Comparison of ENCODE assay signal across 27 cellular contexts in the genomic region with DNA sequence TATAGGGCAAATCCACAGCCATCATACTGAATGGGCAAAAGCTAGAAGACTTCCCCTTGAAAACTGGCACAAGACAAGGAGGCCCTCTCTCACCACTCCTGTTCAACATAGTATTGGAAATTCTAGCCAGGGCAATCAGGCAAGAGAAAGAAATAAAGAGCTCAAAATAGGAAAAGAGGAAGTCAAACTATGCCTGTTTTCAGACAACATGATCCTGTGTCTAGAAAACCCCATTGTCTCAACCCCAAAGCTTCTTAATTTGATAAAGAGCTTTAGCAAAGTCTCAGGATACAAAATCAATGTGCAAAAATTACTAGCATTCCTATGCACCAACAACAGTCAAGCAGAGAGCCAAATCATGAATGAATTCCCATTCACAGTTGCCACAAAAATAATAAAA.
"Had no signal": no experiment of that assay in that cellular context is flagged by ENCODE, and none has a peak within 500 bp of the region (broad histone marks: within the 10 kb centered on the region; RNA-seq: fewer than 3 reads in every experiment).

No MANE protein-coding gene starts in this region.

- H3K4me1 ChIP-seq: pancreas, prostate gland, right lobe of liver, sigmoid colon, stomach, thyroid gland, tibial nerve, upper lobe of left lung, vagina had no signal

- ATAC-seq: naive thymus-derived CD8-positive, alpha-beta T cell; natural killer cell treated with Interleukin-12 subunit alpha and Interleukin-12 subunit beta and Interleukin-15 and Interleukin-18, amount 100 ng/mL, for 72 hours; pancreas; right cardiac atrium; right lobe of liver; stimulated activated effector memory CD8-positive, alpha-beta T cell treated with anti-CD3 and anti-CD28 coated beads, Interleukin-12 subunit alpha, Interleukin-12 subunit beta, amount 100 ng/mL, for 72 hours; stimulated activated naive B cell treated with anti-CD40 and anti-IgM and Interleukin-4, amounts not matched to agents 10 μg/mL and 1 μg/mL and 100 μg/mL, for 72 hours had no signal

- H3K9me3 ChIP-seq: neutrophil, pancreas, prostate gland, right lobe of liver, thyroid gland, vagina had no signal

- H3K4me3 ChIP-seq: pancreas, prostate gland, right lobe of liver, sigmoid colon, stomach, thoracic aorta, thyroid gland, tibial nerve, upper lobe of left lung, vagina had no signal

- H3K27me3 ChIP-seq: neutrophil, pancreas, right lobe of liver, sigmoid colon, stomach, thyroid gland, tibial nerve, upper lobe of left lung, vagina had no signal

- FAIRE-seq: pancreas, urothelium cell line had no signal

- H3K36me3 ChIP-seq: neutrophil, pancreas, prostate gland, right lobe of liver, sigmoid colon, stomach, thoracic aorta, thyroid gland, tibial nerve, upper lobe of left lung, vagina had no signal

- H3K27ac ChIP-seq: neutrophil, pancreas, prostate gland, right lobe of liver, sigmoid colon, stomach, thoracic aorta, thyroid gland, tibial nerve, upper lobe of left lung, vagina had no signal

- DNase-seq: naive thymus-derived CD8-positive, alpha-beta T cell; nephron progenitor cell; nucleus accumbens; pancreas; retina; right cardiac atrium; right lobe of liver; sigmoid colon; small intestine; stimulated activated CD4-positive, alpha-beta T cell treated with anti-CD3 and anti-CD28 coated beads, Interleukin-15, amount 100 ng/mL, for 24 hours; stimulated activated CD4-positive, alpha-beta T cell treated with anti-CD3 and anti-CD28 coated beads, Interleukin-2, amount 100 ng/mL, for 24 hours; stimulated activated CD4-positive, alpha-beta T cell treated with anti-CD3 and anti-CD28 coated beads, Interleukin-2, amount 100 ng/mL, for 48 hours; stimulated activated CD4-positive, alpha-beta T cell treated with anti-CD3 and anti-CD28 coated beads, Interleukin-4, amount 100 ng/mL, for 24 hours; stimulated activated naive B cell treated with anti-CD40 and anti-IgM and Interleukin-4, amounts not matched to agents 10 μg/mL and 1 μg/mL and 100 μg/mL, for 72 hours; stimulated activated naive CD4-positive, alpha-beta T cell treated with Interleukin-2 at 50 U/mL for 16 hours; stomach; thyroid gland; trophoblast cell; upper lobe of left lung had no signal
